24 cellular contexts compared by ENCODE assay signal in the genomic region with DNA sequence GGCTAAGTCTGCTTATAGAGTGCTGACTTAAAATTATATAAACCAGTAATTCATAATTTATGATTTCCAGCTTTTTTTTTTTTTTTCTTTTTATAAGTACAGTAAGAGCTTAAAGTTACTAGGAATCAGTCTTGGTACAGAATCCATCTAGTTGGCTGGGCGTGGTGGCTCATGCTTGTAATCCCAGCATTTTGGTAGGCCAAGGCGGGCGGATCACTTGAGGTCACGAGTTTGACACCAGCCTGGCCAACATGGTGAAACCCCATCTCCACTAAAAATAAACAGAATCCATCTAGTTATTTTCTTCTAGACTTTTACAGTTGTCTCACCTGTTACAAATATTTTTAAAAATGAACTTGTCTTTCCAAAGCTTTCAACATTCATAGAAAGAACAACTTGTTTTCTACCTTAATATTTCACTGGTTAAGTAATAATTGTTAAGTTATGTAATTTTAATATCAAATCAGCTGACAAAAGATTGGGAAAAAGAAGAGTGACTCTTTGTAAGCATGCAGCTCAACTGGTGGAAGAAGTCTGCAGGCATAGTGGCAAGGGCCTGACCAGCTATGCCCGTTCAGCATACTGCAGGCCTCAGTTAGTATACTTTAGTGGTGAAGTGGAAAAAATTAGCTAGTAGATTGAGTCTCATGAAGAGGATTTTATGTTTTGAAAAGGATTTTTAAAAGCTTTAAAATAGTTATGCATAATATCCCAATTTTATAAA. TPM values are rescaled to one million over a fixed set of nuclear protein-coding genes. Genes with fewer than 3 reads are reported as not detected.
DNase-seq lines count a peak whose midpoint lies in the region; ATAC-seq and TF ChIP-seq lines count a peak whose summit lies in the region.
"Had no signal": no experiment of that assay in that cellular context is flagged by ENCODE, and none has a peak within 500 bp of the region (broad histone marks: within the 10 kb centered on the region; RNA-seq: fewer than 3 reads in every experiment).

No MANE protein-coding gene starts in this region.

- intact Hi-C loops in gastrocnemius medialis (cut with DNase I; ENCODE audit: low total_unique reads): no loop called here
- intact Hi-C loops in tibial artery (cut with DNase I; ENCODE audit: low total_unique reads): no loop called here

- H3K27ac Mint-ChIP-seq in T-helper 17 cell: peak overlapping the region; percentile 16
- H3K27ac Mint-ChIP-seq: CD4-positive, CD25-positive, alpha-beta regulatory T cell had no signal

- H3K36me3 Mint-ChIP-seq in T-helper 17 cell (ENCODE audit: low read depth): no peaks in the 10 kb centered on the region

- H3K27ac ChIP-seq in gastrocnemius medialis (peak overlapping the region; percentile 60 to 77 (median 66)), tibial artery (no peak overlapping the region)
- H3K27ac ChIP-seq: BLaER1 had no signal

- no peaks in the 10 kb centered on the region for H3K4me1 Mint-ChIP-seq in T-helper 17 cell
- H3K4me1 Mint-ChIP-seq: CD14-positive monocyte; CD4-positive, alpha-beta memory T cell had no signal

- H3K36me3 ChIP-seq in gastrocnemius medialis: peaks cover 0 to 11% of the 10 kb centered on the region in 2 donors
- peaks cover 50 to 64% (median 60%) of the 10 kb centered on the region in 3 donors for H3K36me3 ChIP-seq in tibial artery
- H3K36me3 ChIP-seq: BE2C had no signal

- H3K27me3 Mint-ChIP-seq in T-helper 17 cell: no peaks in the 10 kb centered on the region
- H3K27me3 Mint-ChIP-seq: CD4-positive, alpha-beta memory T cell; CD4-positive, CD25-positive, alpha-beta regulatory T cell; CD8-positive, alpha-beta memory T cell had no signal

- DNase-seq in T-helper 17 cell: no peak
- DNase-seq in myocyte (ENCODE audit: low read depth): peak; percentile 22
- DNase-seq in gastrocnemius medialis: peak; percentile 40 to 75
- no peak for DNase-seq in SIG-M5 treated with dmso at 0.1 percent for 504 hours (lab: John Stamatoyannopoulos, UW; ENCODE audit: unreplicated experiment)
- no peak for DNase-seq in RPMI8226
- DNase-seq in tibial artery: no peak
- DNase-seq: 8988T; ACHN; BE2C; C1 segment of cervical spinal cord; CD4-positive, alpha-beta memory T cell; CD4-positive, CD25-positive, alpha-beta regulatory T cell; CD8-positive, alpha-beta memory T cell; COR-L47; DMS 273 treated with DMSO at 0.1 percent for 48 hours; DMS153; DMS53; DMS79; DND-41; EL; GDM1 had no signal

- no peak overlapping the region for H3K4me3 ChIP-seq in gastrocnemius medialis
- no peak overlapping the region for H3K4me3 ChIP-seq in tibial artery
- H3K4me3 ChIP-seq: BLaER1, GM12878 had no signal

- no peak for ATAC-seq in T-helper 17 cell
- peak; percentile 80 to 86 for ATAC-seq in gastrocnemius medialis
- ATAC-seq: GM12878 had no signal

- in situ Hi-C loops in gastrocnemius medialis (cut with MboI; ENCODE audit: low sequenced_read_pairs in 4 of 4): no loop called here

- no peak for TF ChIP-seq CTCF in gastrocnemius medialis (IDR thresholded peaks at IDR 0.05 in 4 of 5, conservative IDR thresholded peaks at IDR 0.05 in 1 of 5)
- TF ChIP-seq CTCF in tibial artery (IDR thresholded peaks at IDR 0.05): no peak

- H3K9me3 ChIP-seq in T-helper 17 cell (ENCODE audit: control insufficient read depth, low read length, poor library complexity, severe bottlenecking) (no peaks in the 10 kb centered on the region), gastrocnemius medialis (no peaks in the 10 kb centered on the region), tibial artery (no peaks in the 10 kb centered on the region)
- H3K9me3 ChIP-seq: BE2C, BLaER1 had no signal

- no peak for TF ChIP-seq POLR2A in gastrocnemius medialis (IDR thresholded peaks at IDR 0.05)

- no peak overlapping the region for H3K4me3 Mint-ChIP-seq in T-helper 17 cell
- H3K4me3 Mint-ChIP-seq: CD14-positive monocyte; CD4-positive, alpha-beta memory T cell; CD4-positive, CD25-positive, alpha-beta regulatory T cell; CD8-positive, alpha-beta memory T cell had no signal

- no peaks in the 10 kb centered on the region for H3K27me3 ChIP-seq in gastrocnemius medialis
- no peaks in the 10 kb centered on the region for H3K27me3 ChIP-seq in tibial artery
- H3K27me3 ChIP-seq: BE2C, BLaER1 had no signal

- H3K4me1 ChIP-seq in gastrocnemius medialis (peaks cover 8 to 15% of the 10 kb centered on the region in 2 donors), tibial artery (no peaks in the 10 kb centered on the region)
- H3K4me1 ChIP-seq: BE2C, BLaER1 had no signal

RNA-seq across cellular contexts. Expression of gene PSMA3, which starts 17.4 kb away (rescaled TPM):
- total RNA-seq in T-helper 17 cell: 100 to 1,000 TPM; 101 to 102 TPM
- total RNA-seq in myocyte: 83.0 and 88.5 TPM in 2 replicates
- 80.7 TPM for polyA plus RNA-seq in myocyte (2012)
- total RNA-seq in gastrocnemius medialis: 100 to 1,000 TPM; 200 to 301 (median 217) TPM

RNA-seq across cellular contexts. Expression of gene ACTR10, which starts 27.3 kb away (rescaled TPM):
- total RNA-seq in T-helper 17 cell (10 to 100 TPM; 35.5 to 38.0 TPM), myocyte (95.1 and 100 TPM in 2 replicates), gastrocnemius medialis (100 to 1,000 TPM in 2 of 4 donors, 10 to 100 TPM in 2; 70.6 to 104 (median 88.8) TPM)
- 82.7 TPM for polyA plus RNA-seq in myocyte (2012)

Comparison
In these comparisons a context has a peak if more than half of its experiments do, and no peak if none do; other contexts are left out.
1. DNase-seq: peak in myocyte (single experiment) and gastrocnemius medialis (2 of 2); none in T-helper 17 cell (0 of 3), SIG-M5 treated with dmso at 0.1 percent for 504 hours (single experiment), RPMI8226 (single experiment) and tibial artery (0 of 2).
2. H3K27ac ChIP-seq: peak in gastrocnemius medialis (4 of 4); none in tibial artery (0 of 2).